Comparison of ENCODE assay signal across 8 cellular contexts in genomic region chr10:45000764-45001381, GRCh38. TPM values are rescaled to one million over a fixed set of nuclear protein-coding genes. Genes with fewer than 3 reads are reported as not detected.
DNase-seq lines count a peak whose midpoint lies in the region; ATAC-seq and TF ChIP-seq lines count a peak whose summit lies in the region.

ZNF22 (plus strand) TSS chr10:45000923; CDS start chr10:45003369, 2,446 bp downstream.

- peak; percentile 42 for DNase-seq in CMK (ENCODE audit: low read depth)
- peak; percentile 79 for DNase-seq in RPMI7951 (ENCODE audit: low read depth)
- DNase-seq in activated effector memory CD4-positive, alpha-beta T cell treated with anti-CD3 and anti-CD28 coated beads, Interleukin-2, amount 50 U/mL, for 16 hours, result peak; percentile 87
- peak in 1 of 2 donors; percentile 29 for DNase-seq in foreskin keratinocyte

- no peaks in the 10 kb centered on the region for H3K9me3 ChIP-seq in neutrophil

- peak; percentile 30 for TF ChIP-seq CTCF in foreskin keratinocyte (conservative IDR thresholded peaks at IDR 0.05)
- no peak for TF ChIP-seq CTCF in neutrophil (IDR thresholded peaks at IDR 0.05)

- ATAC-seq in GM19372 (IDR thresholded peaks at IDR 0.05; ENCODE audit: low read depth, unreplicated experiment), result peak; percentile 68
- ATAC-seq in HG03520 (IDR thresholded peaks at IDR 0.05; ENCODE audit: unreplicated experiment), result peak; percentile 66
- peak; percentile 79 for ATAC-seq in foreskin keratinocyte

- peak within 1 kb of the TSS; percentile 42 for H3K27ac ChIP-seq in foreskin keratinocyte
- peak within 1 kb of the TSS; percentile 10 for H3K27ac ChIP-seq in neutrophil
- H3K27ac ChIP-seq in temporal lobe (ENCODE audit: low read depth, low read length), result peak within 1 kb of the TSS; percentile 87

- H3K4me3 ChIP-seq in neutrophil (ENCODE audit: low read depth in 1 of 2, low read length in 1 of 2), result peak within 1 kb of the TSS; percentile 65 to 67

- H3K27me3 ChIP-seq in foreskin keratinocyte, result no peaks in the 10 kb centered on the region
- H3K27me3 ChIP-seq in neutrophil, result no peaks in the 10 kb centered on the region

- no peaks in the 10 kb centered on the region for H3K36me3 ChIP-seq in neutrophil

- H3K4me1 ChIP-seq in foreskin keratinocyte (peaks cover 4% of the 10 kb centered on the region), neutrophil (ENCODE audit: control insufficient read depth in 1 of 2, insufficient read depth in 1 of 2, low read depth in 1 of 2, low read length in 1 of 2) (peaks cover 22 to 27% of the 10 kb centered on the region in 2 experiments)

RNA-seq across cellular contexts. Expression of gene ZNF22, which starts in this region (rescaled TPM):
- 32.5 and 47.1 TPM in 2 replicates for total RNA-seq in RPMI7951 (2014; rRNA removed; shearing (Covaris generic))
- total RNA-seq in foreskin keratinocyte (16.6 and 18.7 TPM in 2 replicates), temporal lobe (34.4 TPM)
- 9.5 and 12.2 TPM in 2 replicates for polyA plus RNA-seq in foreskin keratinocyte

Comparison
In these comparisons a context has a peak if more than half of its experiments do, and no peak if none do; other contexts are left out.
1. H3K27ac ChIP-seq: peak in every context shown above with its lines; median percentile 87 in temporal lobe; 42 in foreskin keratinocyte; 10 in neutrophil.